ENCODE assay signal across 13 cellular contexts in genomic region chr12:15732341-15733061, GRCh38. TPM values are rescaled to one million over a fixed set of nuclear protein-coding genes. Genes with fewer than 3 reads are reported as not detected.
A peak's percentile ranks its signal among the peaks of the same experiment; 100 is the strongest.
DNase-seq lines count a peak whose midpoint lies in the region; ATAC-seq and TF ChIP-seq lines count a peak whose summit lies in the region.
"Had no signal": no experiment of that assay in that cellular context is flagged by ENCODE, and none has a peak within 500 bp of the region (broad histone marks: within the 10 kb centered on the region; RNA-seq: fewer than 3 reads in every experiment).

No MANE protein-coding gene starts in this region.

- ATAC-seq in GM19043 (IDR thresholded peaks at IDR 0.05; ENCODE audit: low read depth, unreplicated experiment) (peak; percentile 71), HG03060 (IDR thresholded peaks at IDR 0.05; ENCODE audit: low read depth, unreplicated experiment) (peak; percentile 74), GM21576 (IDR thresholded peaks at IDR 0.05; ENCODE audit: unreplicated experiment) (no peak)
- ATAC-seq in activated naive CD4-positive, alpha-beta T cell treated with anti-CD3 and anti-CD28 coated beads, Interleukin-2, amount 50 U/mL, for 72 hours, result no peak

- no peak for TF ChIP-seq EP300 in sigmoid colon (IDR thresholded peaks at IDR 0.05)

- H3K27me3 ChIP-seq in sigmoid colon, result no peaks in the 10 kb centered on the region
- H3K27me3 ChIP-seq: upper lobe of left lung had no signal

- H3K4me3 Mint-ChIP-seq in chondrocyte (ENCODE audit: unreplicated experiment), result no peak overlapping the region
- H3K4me3 Mint-ChIP-seq: memory B cell had no signal

- no peak for DNase-seq in chondrocyte (ENCODE audit: low spot score)
- no peak for DNase-seq in sigmoid colon
- DNase-seq in head of caudate nucleus, result no peak
- no peak for DNase-seq in T-helper 2 cell
- DNase-seq in activated naive CD4-positive, alpha-beta T cell treated with anti-CD3 and anti-CD28 coated beads, Interleukin-2, amount 50 U/mL, for 72 hours (ENCODE audit: low spot score in 2 of 2), result no peak
- DNase-seq: activated T-cell treated with anti-CD3 and anti-CD28 coated beads for 4 hours, NCI-H1417, SK-N-SH, upper lobe of left lung had no signal

- TF ChIP-seq POLR2A in sigmoid colon (IDR thresholded peaks at IDR 0.05), result no peak

- H3K27ac Mint-ChIP-seq in chondrocyte (ENCODE audit: unreplicated experiment), result peak overlapping the region; percentile 67
- no peak overlapping the region for H3K27ac Mint-ChIP-seq in activated naive CD4-positive, alpha-beta T cell treated with anti-CD3 and anti-CD28 coated beads, Interleukin-2, amount 50 U/mL, for 72 hours
- H3K27ac Mint-ChIP-seq: memory B cell had no signal

- H3K9me3 Mint-ChIP-seq in chondrocyte (ENCODE audit: low read depth), result peaks cover 8% of the 10 kb centered on the region
- no peaks in the 10 kb centered on the region for H3K9me3 Mint-ChIP-seq in activated naive CD4-positive, alpha-beta T cell treated with anti-CD3 and anti-CD28 coated beads, Interleukin-2, amount 50 U/mL, for 72 hours
- H3K9me3 Mint-ChIP-seq: memory B cell had no signal

- peak overlapping the region in 3 of 4 donors; percentile 17 to 38 (median 24) for H3K27ac ChIP-seq in sigmoid colon
- H3K27ac ChIP-seq: upper lobe of left lung had no signal

- peaks cover 0 to 40% (median 33%) of the 10 kb centered on the region in 4 donors for H3K4me1 ChIP-seq in sigmoid colon
- H3K4me1 ChIP-seq: upper lobe of left lung had no signal

- no peak for TF ChIP-seq CTCF in chondrocyte (IDR thresholded peaks at IDR 0.05)
- TF ChIP-seq CTCF in sigmoid colon (IDR thresholded peaks at IDR 0.05), result no peak

- no peaks in the 10 kb centered on the region for H3K27me3 Mint-ChIP-seq in chondrocyte (ENCODE audit: low read depth)

- H3K4me1 Mint-ChIP-seq in chondrocyte (ENCODE audit: low read depth), result peaks cover 59% of the 10 kb centered on the region
- H3K4me1 Mint-ChIP-seq: memory B cell had no signal

- WGBS in sigmoid colon, 2 donors, result 16 to 57% methylated on average over 6 of the region's 6 CpGs

- peaks cover 9% of the 10 kb centered on the region for H3K36me3 Mint-ChIP-seq in chondrocyte (ENCODE audit: low read depth)
- H3K36me3 Mint-ChIP-seq in activated naive CD4-positive, alpha-beta T cell treated with anti-CD3 and anti-CD28 coated beads, Interleukin-2, amount 50 U/mL, for 72 hours, result no peaks in the 10 kb centered on the region
- H3K36me3 Mint-ChIP-seq: memory B cell had no signal

- no peaks in the 10 kb centered on the region for H3K9me3 ChIP-seq in sigmoid colon
- H3K9me3 ChIP-seq: upper lobe of left lung had no signal

- no peaks in the 10 kb centered on the region for H3K36me3 ChIP-seq in sigmoid colon
- H3K36me3 ChIP-seq: upper lobe of left lung had no signal

- no peak overlapping the region for H3K4me3 ChIP-seq in sigmoid colon
- H3K4me3 ChIP-seq: upper lobe of left lung had no signal

- intact Hi-C loops in sigmoid colon (cut with DNase I) (no loop called here), head of caudate nucleus (cut with DNase I) (no loop called here)

RNA-seq across cellular contexts. Expression of gene EPS8, which starts 56.7 kb away (rescaled TPM):
- 114 to 181 TPM (median 120 TPM) in 3 replicates for total RNA-seq in chondrocyte
- total RNA-seq in sigmoid colon, result 100 to 1,000 TPM; 108 to 132 (median 119) TPM
- 10 to 100 TPM; 47.7 to 97.8 (median 65.5) TPM for polyA plus RNA-seq in sigmoid colon
- 1 to 10 TPM; 4.9 to 6.0 TPM for total RNA-seq in activated naive CD4-positive, alpha-beta T cell treated with anti-CD3 and anti-CD28 coated beads, Interleukin-2, amount 50 U/mL, for 72 hours

Comparison
In these comparisons a context has a peak if more than half of its experiments do, and no peak if none do; other contexts are left out.
1. ATAC-seq: peak in GM19043 (single experiment) and HG03060 (single experiment); none in GM21576 (single experiment) and activated naive CD4-positive, alpha-beta T cell treated with anti-CD3 and anti-CD28 coated beads, Interleukin-2, amount 50 U/mL, for 72 hours (0 of 2).
2. RNA of gene EPS8, which starts 56.7 kb away (total RNA-seq): 108 to 132 TPM in sigmoid colon and 114 to 181 TPM in chondrocyte; 4.9 to 6.0 TPM in activated naive CD4-positive, alpha-beta T cell treated with anti-CD3 and anti-CD28 coated beads, Interleukin-2, amount 50 U/mL, for 72 hours; every median in the first group is over 10 times any median in the second.